Comparison of ENCODE assay signal across 8 cellular contexts in genomic region chr17:15849054-15849453, GRCh38.
DNase-seq lines count a peak whose midpoint lies in the region; ATAC-seq and TF ChIP-seq lines count a peak whose summit lies in the region.
"Not testable (repeated sequence)": the region's sequence is repeated elsewhere in the genome, so short reads cannot be mapped to it uniquely, and the experiment has no call there.

No MANE protein-coding gene starts in this region.

- not testable (repeated sequence) for BruUV-seq in A673 (replicated peaks; lab: Mats Ljungman, UMichigan)

- peak; percentile 50 for TF ChIP-seq CTCF in A673 (conservative IDR thresholded peaks at IDR 0.05; ENCODE audit: low read depth, low read length)
- 0 out of 2 replicates have a peak, but pooled peaks have one; percentile 20 for TF ChIP-seq CTCF in WI38 (IDR thresholded peaks at IDR 0.05; ENCODE audit: low read depth, low read length)
- TF ChIP-seq CTCF in epithelial cell of proximal tubule (conservative IDR thresholded peaks at IDR 0.05; ENCODE audit: low read depth, low read length), result peak; percentile 52
- TF ChIP-seq CTCF in left lung (IDR thresholded peaks at IDR 0.05), result peak in 1 of 2 donors; percentile 31

- not testable (repeated sequence) for H3K36me3 ChIP-seq in A673 (ENCODE audit: insufficient read depth, low read length, poor library complexity, severe bottlenecking); left lung

- H3K27me3 ChIP-seq in A673 (replicated peaks; ENCODE audit: insufficient read depth, low read depth, low read length, poor library complexity); left lung: not testable (repeated sequence)

- peak; percentile 77 for DNase-seq in A673 (ENCODE audit: low spot score)
- DNase-seq in NCI-H226, result peak; percentile 69
- peak in 3 of 4 experiments; percentile 9 to 35 (median 15) for DNase-seq in activated naive CD4-positive, alpha-beta T cell (lab: John Stamatoyannopoulos, UW)
- DNase-seq in epithelial cell of proximal tubule (ENCODE audit: low read depth), result not testable (repeated sequence)
- peak; percentile 72 to 86 for DNase-seq in left lung
- DNase-seq in stimulated activated CD4-positive, alpha-beta T cell treated with anti-CD3 and anti-CD28 coated beads, Interleukin-1b, Interleukin-23, amount 100 ng/mL, for 48 hours, result peak; percentile 71

- intact Hi-C loops in A673 (cut with micrococcal nuclease; ENCODE audit: unreplicated experiment), result loop anchor here (1.0 kb wide), 1 partner anchor 149 kb away; no protein-coding TSS in a partner anchor
- intact Hi-C loops in left lung (cut with DNase I), result not testable (repeated sequence)

- H3K27ac ChIP-seq in A673 (ENCODE audit: low read depth, low read length, poor library complexity, severe bottlenecking); left lung: not testable (repeated sequence)

- H3K9me3 ChIP-seq in A673 (ENCODE audit: low read depth, low read length, poor library complexity, severe bottlenecking); left lung: not testable (repeated sequence)

- H3K4me1 ChIP-seq in A673 (ENCODE audit: insufficient read depth, low read length, poor library complexity, severe bottlenecking); left lung: not testable (repeated sequence)

- ATAC-seq in GM18868 (IDR thresholded peaks at IDR 0.05; ENCODE audit: unreplicated experiment), result peak; percentile 72
- ATAC-seq in left lung, result peak; percentile 98

- POLR2A ChIA-PET in A673 (lab: Charles Lee; ENCODE audit: low non-redundant PET), result not testable (repeated sequence)

- CTCF ChIA-PET in A673 (lab: Charles Lee), result not testable (repeated sequence)

- H3K4me3 ChIP-seq in A673 (ENCODE audit: low read depth, low read length, poor library complexity, severe bottlenecking); WI38 (ENCODE audit: low read depth, low read length); epithelial cell of proximal tubule (ENCODE audit: low read depth, low read length); left lung: not testable (repeated sequence)
